1 cellular context compared by ENCODE assay signal in genomic region chr4:159899596-159899995, GRCh38.
TF ChIP-seq lines count a peak whose summit lies in the region.

No MANE protein-coding gene starts in this region.

TF ChIP-seq in WTC11, 78 proteins besides CTCF, POLR2A, EP300 and RAD21 (continued from another document):
- no peak for TF ChIP-seq ERG (CRISPR knock-in tag; IDR thresholded peaks at IDR 0.05)
- TF ChIP-seq GTF2I (CRISPR knock-in tag; conservative IDR thresholded peaks at IDR 0.05) = no peak
- no peak for TF ChIP-seq FOXJ3 (CRISPR knock-in tag; IDR thresholded peaks at IDR 0.05; ENCODE audit: borderline replicate concordance)
- TF ChIP-seq CDX4 (CRISPR knock-in tag; IDR thresholded peaks at IDR 0.05; ENCODE audit: borderline replicate concordance) = no peak
- TF ChIP-seq SOX15 (CRISPR knock-in tag; IDR thresholded peaks at IDR 0.05) = no peak
- TF ChIP-seq GRHL2 (CRISPR knock-in tag; IDR thresholded peaks at IDR 0.05; ENCODE audit: insufficient replicate concordance, severe bottlenecking) = no peak
- TF ChIP-seq NFATC4 (CRISPR knock-in tag; IDR thresholded peaks at IDR 0.05) = no peak
- no peak for TF ChIP-seq RELA (CRISPR knock-in tag; IDR thresholded peaks at IDR 0.05; ENCODE audit: borderline replicate concordance)
- TF ChIP-seq ZMAT4 (CRISPR knock-in tag; IDR thresholded peaks at IDR 0.05) = no peak
- no peak for TF ChIP-seq USF1 (CRISPR knock-in tag; IDR thresholded peaks at IDR 0.05)
- no peak for TF ChIP-seq PRRX2 (CRISPR knock-in tag; IDR thresholded peaks at IDR 0.05)
- TF ChIP-seq, protein P1, sequence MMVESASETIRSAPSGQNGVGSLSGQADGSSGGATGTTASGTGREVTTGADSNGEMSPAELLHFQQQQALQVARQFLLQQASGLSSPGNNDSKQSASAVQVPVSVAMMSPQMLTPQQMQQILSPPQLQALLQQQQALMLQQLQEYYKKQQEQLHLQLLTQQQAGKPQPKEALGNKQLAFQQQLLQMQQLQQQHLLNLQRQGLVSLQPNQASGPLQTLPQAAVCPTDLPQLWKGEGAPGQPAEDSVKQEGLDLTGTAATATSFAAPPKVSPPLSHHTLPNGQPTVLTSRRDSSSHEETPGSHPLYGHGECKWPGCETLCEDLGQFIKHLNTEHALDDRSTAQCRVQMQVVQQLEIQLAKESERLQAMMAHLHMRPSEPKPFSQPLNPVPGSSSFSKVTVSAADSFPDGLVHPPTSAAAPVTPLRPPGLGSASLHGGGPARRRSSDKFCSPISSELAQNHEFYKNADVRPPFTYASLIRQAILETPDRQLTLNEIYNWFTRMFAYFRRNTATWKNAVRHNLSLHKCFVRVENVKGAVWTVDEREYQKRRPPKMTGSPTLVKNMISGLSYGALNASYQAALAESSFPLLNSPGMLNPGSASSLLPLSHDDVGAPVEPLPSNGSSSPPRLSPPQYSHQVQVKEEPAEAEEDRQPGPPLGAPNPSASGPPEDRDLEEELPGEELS (CRISPR knock-in tag; IDR thresholded peaks at IDR 0.05) = no peak
- TF ChIP-seq FOXK1 (CRISPR knock-in tag; IDR thresholded peaks at IDR 0.05) = no peak
